Comparison of ENCODE assay signal across 21 cellular contexts in the genomic region with DNA sequence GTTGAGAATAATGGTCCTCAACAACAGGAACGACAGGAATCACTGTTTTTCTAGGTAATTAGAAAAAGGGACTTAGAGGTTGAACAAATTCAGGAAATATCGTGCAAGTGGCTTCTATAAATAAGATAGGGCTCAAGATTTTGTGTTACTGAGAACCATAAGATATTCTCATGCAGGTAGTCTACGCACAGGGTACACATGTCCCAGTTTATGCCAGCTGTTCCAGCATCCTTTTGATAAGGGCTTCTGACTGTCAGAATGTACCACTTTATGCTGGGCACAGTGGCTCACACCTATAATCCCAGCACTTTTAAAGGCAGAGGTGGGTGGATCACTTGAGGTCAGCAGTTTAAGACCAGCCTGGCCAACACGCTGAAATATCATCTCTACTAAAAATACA. TPM values are rescaled to one million over a fixed set of nuclear protein-coding genes. Genes with fewer than 3 reads are reported as not detected.
DNase-seq lines count a peak whose midpoint lies in the region; ATAC-seq, FAIRE-seq and TF ChIP-seq lines count a peak whose summit lies in the region.
"Had no signal": no experiment of that assay in that cellular context is flagged by ENCODE, and none has a peak within 500 bp of the region (broad histone marks: within the 10 kb centered on the region; RNA-seq: fewer than 3 reads in every experiment).

No MANE protein-coding gene starts in this region.

- H3K27ac Mint-ChIP-seq in activated naive CD8-positive, alpha-beta T cell treated with anti-CD3 and anti-CD28 coated beads, Interleukin-2, amount 10 ng/mL, durations not matched to agents 7 days and 5 days: no peak overlapping the region
- no peak overlapping the region for H3K27ac Mint-ChIP-seq in activated naive CD8-positive, alpha-beta T cell treated with anti-CD3 and anti-CD28 coated beads for 36 hours
- no peak overlapping the region for H3K27ac Mint-ChIP-seq in activated CD8-positive, alpha-beta T cell treated with anti-CD3 and anti-CD28 coated beads, Interleukin-2, amount 10 ng/mL, durations not matched to agents 7 days and 5 days
- peak overlapping the region; percentile 54 for H3K27ac Mint-ChIP-seq in progenitor cell of endocrine pancreas
- H3K27ac Mint-ChIP-seq: CD4-positive, alpha-beta T cell had no signal

- peak; percentile 82 for FAIRE-seq in H54 (lab: Jason Lieb, UNC)
- FAIRE-seq: A549 had no signal

- DNase-seq in activated naive CD8-positive, alpha-beta T cell treated with anti-CD3 and anti-CD28 coated beads, Interleukin-2, amount 10 ng/mL, durations not matched to agents 7 days and 5 days: no peak
- no peak for DNase-seq in activated naive CD8-positive, alpha-beta T cell treated with anti-CD3 and anti-CD28 coated beads for 36 hours
- no peak for DNase-seq in H54 (ENCODE audit: insufficient read length, low spot score)
- DNase-seq in activated CD8-positive, alpha-beta T cell treated with anti-CD3 and anti-CD28 coated beads, Interleukin-2, amount 10 ng/mL, durations not matched to agents 7 days and 5 days: no peak
- DNase-seq in progenitor cell of endocrine pancreas (ENCODE audit: low spot score, unreplicated experiment): no peak
- DNase-seq: Caco-2; CD4-positive, alpha-beta T cell; GDM1; Karpas-422; MG63; NCI-H1105 treated with DMSO at 0.1 percent for 48 hours; NCI-H1694 treated with DMSO at 0.1 percent for 48 hours; NCI-H2107; NCI-H510A treated with DMSO at 0.1 percent for 48 hours; PC-3; RPMI8226; SHP77 treated with DMSO at 0.1 percent for 48 hours; SK-N-SH had no signal

- no peak for TF ChIP-seq CTCF in progenitor cell of endocrine pancreas (IDR thresholded peaks at IDR 0.05; ENCODE audit: unreplicated experiment)

- peaks cover 19% of the 10 kb centered on the region for H3K36me3 Mint-ChIP-seq in activated naive CD8-positive, alpha-beta T cell treated with anti-CD3 and anti-CD28 coated beads, Interleukin-2, amount 10 ng/mL, durations not matched to agents 7 days and 5 days
- H3K36me3 Mint-ChIP-seq in activated naive CD8-positive, alpha-beta T cell treated with anti-CD3 and anti-CD28 coated beads for 36 hours: peaks cover 20% of the 10 kb centered on the region
- H3K36me3 Mint-ChIP-seq in activated CD8-positive, alpha-beta T cell treated with anti-CD3 and anti-CD28 coated beads, Interleukin-2, amount 10 ng/mL, durations not matched to agents 7 days and 5 days (ENCODE audit: low read depth): peaks cover 51% of the 10 kb centered on the region
- peaks cover 34% of the 10 kb centered on the region for H3K36me3 Mint-ChIP-seq in progenitor cell of endocrine pancreas (ENCODE audit: insufficient read depth)

- H3K4me1 Mint-ChIP-seq in activated naive CD8-positive, alpha-beta T cell treated with anti-CD3 and anti-CD28 coated beads, Interleukin-2, amount 10 ng/mL, durations not matched to agents 7 days and 5 days: no peaks in the 10 kb centered on the region
- peaks cover 3% of the 10 kb centered on the region for H3K4me1 Mint-ChIP-seq in activated naive CD8-positive, alpha-beta T cell treated with anti-CD3 and anti-CD28 coated beads for 36 hours
- no peaks in the 10 kb centered on the region for H3K4me1 Mint-ChIP-seq in activated CD8-positive, alpha-beta T cell treated with anti-CD3 and anti-CD28 coated beads, Interleukin-2, amount 10 ng/mL, durations not matched to agents 7 days and 5 days (ENCODE audit: low read depth)
- H3K4me1 Mint-ChIP-seq in progenitor cell of endocrine pancreas (ENCODE audit: low read depth): no peaks in the 10 kb centered on the region

- peak; percentile 58 for ATAC-seq in activated naive CD8-positive, alpha-beta T cell treated with anti-CD3 and anti-CD28 coated beads, Interleukin-2, amount 10 ng/mL, durations not matched to agents 7 days and 5 days (ENCODE audit: low read depth)
- peak; percentile 44 for ATAC-seq in activated CD8-positive, alpha-beta T cell treated with anti-CD3 and anti-CD28 coated beads, Interleukin-2, amount 10 ng/mL, durations not matched to agents 7 days and 5 days
- ATAC-seq in GM21619 (IDR thresholded peaks at IDR 0.05; ENCODE audit: unreplicated experiment) (no peak), GM18861 (IDR thresholded peaks at IDR 0.05; ENCODE audit: unreplicated experiment) (no peak)
- ATAC-seq: A549, PC-3 had no signal

- POLR2A ChIA-PET in activated naive CD8-positive, alpha-beta T cell treated with anti-CD3 and anti-CD28 coated beads, Interleukin-2, amount 10 ng/mL, durations not matched to agents 7 days and 5 days (lab: Charles Lee): no interaction called here
- POLR2A ChIA-PET in activated CD8-positive, alpha-beta T cell treated with anti-CD3 and anti-CD28 coated beads, Interleukin-2, amount 10 ng/mL, durations not matched to agents 7 days and 5 days (lab: Charles Lee): no interaction called here

- H3K4me3 Mint-ChIP-seq in activated naive CD8-positive, alpha-beta T cell treated with anti-CD3 and anti-CD28 coated beads, Interleukin-2, amount 10 ng/mL, durations not matched to agents 7 days and 5 days: no peak overlapping the region
- no peak overlapping the region for H3K4me3 Mint-ChIP-seq in activated naive CD8-positive, alpha-beta T cell treated with anti-CD3 and anti-CD28 coated beads for 36 hours
- no peak overlapping the region for H3K4me3 Mint-ChIP-seq in activated CD8-positive, alpha-beta T cell treated with anti-CD3 and anti-CD28 coated beads, Interleukin-2, amount 10 ng/mL, durations not matched to agents 7 days and 5 days
- no peak overlapping the region for H3K4me3 Mint-ChIP-seq in progenitor cell of endocrine pancreas (ENCODE audit: low read depth)
- H3K4me3 Mint-ChIP-seq: CD4-positive, alpha-beta T cell had no signal

- CTCF ChIA-PET in activated CD8-positive, alpha-beta T cell treated with anti-CD3 and anti-CD28 coated beads, Interleukin-2, amount 10 ng/mL, durations not matched to agents 7 days and 5 days (lab: Charles Lee): interaction anchor here (0.6 to 1.1 kb wide), 2 partner anchors 18 to 1803 kb away, joined by 3 to 4 read pairs; no protein-coding TSS in a partner anchor

- no peak for TF ChIP-seq POLR2A in H54 (IDR thresholded peaks at IDR 0.05; ENCODE audit: low read depth, low read length)

- H3K27me3 Mint-ChIP-seq in activated naive CD8-positive, alpha-beta T cell treated with anti-CD3 and anti-CD28 coated beads, Interleukin-2, amount 10 ng/mL, durations not matched to agents 7 days and 5 days: no peaks in the 10 kb centered on the region
- H3K27me3 Mint-ChIP-seq in activated naive CD8-positive, alpha-beta T cell treated with anti-CD3 and anti-CD28 coated beads for 36 hours: no peaks in the 10 kb centered on the region
- no peaks in the 10 kb centered on the region for H3K27me3 Mint-ChIP-seq in activated CD8-positive, alpha-beta T cell treated with anti-CD3 and anti-CD28 coated beads, Interleukin-2, amount 10 ng/mL, durations not matched to agents 7 days and 5 days (ENCODE audit: low read depth)
- no peaks in the 10 kb centered on the region for H3K27me3 Mint-ChIP-seq in progenitor cell of endocrine pancreas
- H3K27me3 Mint-ChIP-seq: CD4-positive, alpha-beta T cell had no signal

- H3K9me3 Mint-ChIP-seq in activated naive CD8-positive, alpha-beta T cell treated with anti-CD3 and anti-CD28 coated beads, Interleukin-2, amount 10 ng/mL, durations not matched to agents 7 days and 5 days: no peaks in the 10 kb centered on the region
- no peaks in the 10 kb centered on the region for H3K9me3 Mint-ChIP-seq in activated naive CD8-positive, alpha-beta T cell treated with anti-CD3 and anti-CD28 coated beads for 36 hours
- H3K9me3 Mint-ChIP-seq in activated CD8-positive, alpha-beta T cell treated with anti-CD3 and anti-CD28 coated beads, Interleukin-2, amount 10 ng/mL, durations not matched to agents 7 days and 5 days (ENCODE audit: insufficient read depth): no peaks in the 10 kb centered on the region
- H3K9me3 Mint-ChIP-seq in progenitor cell of endocrine pancreas (ENCODE audit: low read depth): no peaks in the 10 kb centered on the region
- H3K9me3 Mint-ChIP-seq: CD4-positive, alpha-beta T cell had no signal

RNA-seq across cellular contexts. Expression of a gene that starts 32.1 kb away (rescaled TPM):
- total RNA-seq in activated naive CD8-positive, alpha-beta T cell treated with anti-CD3 and anti-CD28 coated beads, Interleukin-2, amount 10 ng/mL, durations not matched to agents 7 days and 5 days: 10 to 100 TPM; 64.8 to 66.1 TPM
- total RNA-seq in activated naive CD8-positive, alpha-beta T cell treated with anti-CD3 and anti-CD28 coated beads for 36 hours: 10 to 100 TPM; 60.0 to 60.7 TPM
- 10 to 100 TPM; 50.6 to 52.0 TPM for total RNA-seq in activated CD8-positive, alpha-beta T cell treated with anti-CD3 and anti-CD28 coated beads, Interleukin-2, amount 10 ng/mL, durations not matched to agents 7 days and 5 days
- 78.6 and 81.2 TPM in 2 replicates for total RNA-seq in progenitor cell of endocrine pancreas

Comparison
In these comparisons a context has a peak if more than half of its experiments do, and no peak if none do; other contexts are left out.
1. ATAC-seq: peak in activated naive CD8-positive, alpha-beta T cell treated with anti-CD3 and anti-CD28 coated beads, Interleukin-2, amount 10 ng/mL, durations not matched to agents 7 days and 5 days (single experiment) and activated CD8-positive, alpha-beta T cell treated with anti-CD3 and anti-CD28 coated beads, Interleukin-2, amount 10 ng/mL, durations not matched to agents 7 days and 5 days (single experiment); none in GM21619 (single experiment) and GM18861 (single experiment).